Comparison of ENCODE assay signal across 8 cellular contexts in genomic region chr12:94263011-94263786, GRCh38.
A peak's percentile ranks its signal among the peaks of the same experiment; 100 is the strongest.
DNase-seq lines count a peak whose midpoint lies in the region; ATAC-seq and TF ChIP-seq lines count a peak whose summit lies in the region.

No MANE protein-coding gene starts in this region.

- peak overlapping the region; percentile 85 to 93 for H3K4me3 Mint-ChIP-seq in CD14-positive monocyte

- H3K9me3 ChIP-seq in OCI-LY3 (ENCODE audit: insufficient read depth, low read length) (no peaks in the 10 kb centered on the region), hepatocyte (ENCODE audit: low read depth) (no peaks in the 10 kb centered on the region)

- no peaks in the 10 kb centered on the region for H3K79me2 ChIP-seq in OCI-LY3 (ENCODE audit: low read length)
- no peaks in the 10 kb centered on the region for H3K79me2 ChIP-seq in hepatocyte

- H3K4me1 ChIP-seq in OCI-LY3 (ENCODE audit: low read length), result peaks cover 57% of the 10 kb centered on the region
- peaks cover 28% of the 10 kb centered on the region for H3K4me1 ChIP-seq in hepatocyte (ENCODE audit: insufficient read depth)

- H3K4me1 Mint-ChIP-seq in CD14-positive monocyte, result peaks cover 60% of the 10 kb centered on the region

- H3K4me3 ChIP-seq in OCI-LY3 (ENCODE audit: low read length) (peak overlapping the region; percentile 87), hepatocyte (no peak overlapping the region)

- peak; percentile 54 for ATAC-seq in GM21723 (IDR thresholded peaks at IDR 0.05; ENCODE audit: unreplicated experiment)

- peak overlapping the region; percentile 77 for H3K27ac ChIP-seq in OCI-LY3 (ENCODE audit: low read length)
- peak overlapping the region; percentile 82 for H3K27ac ChIP-seq in hepatocyte

- intact Hi-C loops in CD14-positive monocyte (cut with micrococcal nuclease), result loop anchor here (10.0 kb wide), 2 partner anchors 108 to 118 kb away; partner anchors contain the start of gene PLXNC1 (in 1 of the 2)

- H3K36me3 ChIP-seq in OCI-LY3 (replicated peaks; ENCODE audit: low read depth, low read length), result no peaks in the 10 kb centered on the region
- H3K36me3 ChIP-seq in hepatocyte (replicated peaks; ENCODE audit: insufficient read depth, low read depth), result no peaks in the 10 kb centered on the region

- peak overlapping the region; percentile 85 for H3K9ac ChIP-seq in OCI-LY3 (ENCODE audit: low read length)

- H2AFZ ChIP-seq in OCI-LY3 (ENCODE audit: low read depth, low read length), result peak overlapping the region; percentile 85
- H2AFZ ChIP-seq in hepatocyte, result no peak overlapping the region

- DNase-seq in CD14-positive monocyte (ENCODE audit: low spot score) (peak; percentile 62), hepatocyte (ENCODE audit: low spot score) (no peak), amniotic stem cell (lab: John Stamatoyannopoulos, UW) (no peak), ecto neural progenitor cell (ENCODE audit: low spot score) (no peak)
- DNase-seq in activated effector memory CD4-positive, alpha-beta T cell treated with Interleukin-2 at 50 U/mL for 16 hours, result peak; percentile 27
- peak; percentile 35 for DNase-seq in stimulated activated CD8-positive, alpha-beta memory T cell treated with anti-CD3 and anti-CD28 coated beads, Interleukin-12 subunit alpha, Interleukin-12 subunit beta, amount 100 ng/mL, for 24 hours (ENCODE audit: extremely low read depth)

- H3K4me2 ChIP-seq in OCI-LY3 (ENCODE audit: low read length) (peak overlapping the region; percentile 87), hepatocyte (peak overlapping the region; percentile 65)

- H3K36me3 Mint-ChIP-seq in CD14-positive monocyte, result peaks cover 58 to 70% of the 10 kb centered on the region in 2 donors

- H3K27me3 ChIP-seq in OCI-LY3 (ENCODE audit: low read depth, low read length) (no peaks in the 10 kb centered on the region), hepatocyte (no peaks in the 10 kb centered on the region)

- peak overlapping the region; percentile 95 to 98 (median 98) for H3K27ac Mint-ChIP-seq in CD14-positive monocyte

- peaks cover 0 to 4% (median 0%) of the 10 kb centered on the region in 7 donors for H3K9me3 Mint-ChIP-seq in CD14-positive monocyte

- H3K27me3 Mint-ChIP-seq in CD14-positive monocyte (ENCODE audit: low read depth in 3 of 3), result no peaks in the 10 kb centered on the region

- TF ChIP-seq CTCF in CD14-positive monocyte (IDR thresholded peaks at IDR 0.05), result no peak
- no peak for TF ChIP-seq CTCF in OCI-LY3 (IDR thresholded peaks at IDR 0.05; ENCODE audit: low read depth, low read length)
- no peak for TF ChIP-seq CTCF in hepatocyte (IDR thresholded peaks at IDR 0.05; ENCODE audit: poor library complexity)

- H3K9me2 ChIP-seq in hepatocyte (replicated peaks; ENCODE audit: insufficient read depth), result no peaks in the 10 kb centered on the region

- 85% methylated on average over 8 of the region's 14 CpGs for WGBS in hepatocyte (ENCODE audit: low lambda C conversion rate, missing lambda C conversion rate)

- H4K20me1 ChIP-seq in OCI-LY3 (ENCODE audit: insufficient read depth, low read length) (no peaks in the 10 kb centered on the region), hepatocyte (ENCODE audit: insufficient read depth, poor library complexity, severe bottlenecking) (no peaks in the 10 kb centered on the region)

Comparison
In these comparisons a context has a peak if more than half of its experiments do, and no peak if none do; other contexts are left out.
1. DNase-seq: peak in CD14-positive monocyte (single experiment), activated effector memory CD4-positive, alpha-beta T cell treated with Interleukin-2 at 50 U/mL for 16 hours (single experiment) and stimulated activated CD8-positive, alpha-beta memory T cell treated with anti-CD3 and anti-CD28 coated beads, Interleukin-12 subunit alpha, Interleukin-12 subunit beta, amount 100 ng/mL, for 24 hours (single experiment); none in hepatocyte (single experiment), amniotic stem cell (single experiment) and ecto neural progenitor cell (single experiment).